11 cellular contexts compared by ENCODE assay signal in the genomic region with DNA sequence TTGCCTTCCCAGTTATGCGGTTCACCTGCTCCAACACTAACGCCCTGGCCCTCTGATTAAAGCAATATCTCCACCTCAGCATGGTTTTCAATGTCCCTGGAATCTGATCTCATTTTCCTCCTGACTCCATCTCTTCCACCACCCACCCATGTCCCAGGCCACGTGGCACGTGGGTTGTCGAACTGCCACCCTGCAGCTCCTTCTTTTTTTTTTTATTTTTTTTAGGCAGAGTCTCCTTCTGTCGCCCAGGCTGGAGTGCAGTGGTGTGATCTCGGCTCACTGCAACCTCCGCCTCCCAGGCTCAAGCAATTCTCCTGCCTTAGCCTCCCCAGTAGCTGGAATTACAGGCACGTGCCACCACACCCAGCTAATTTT. TPM values are rescaled to one million over a fixed set of nuclear protein-coding genes. Genes with fewer than 3 reads are reported as not detected.
"Had no signal": no experiment of that assay in that cellular context is flagged by ENCODE, and none has a peak within 500 bp of the region (broad histone marks: within the 10 kb centered on the region; RNA-seq: fewer than 3 reads in every experiment).

No MANE protein-coding gene starts in this region.

RNA-seq across cellular contexts. Expression of a gene that starts 44.3 kb away (rescaled TPM):
- total RNA-seq: activated CD4-positive, alpha-beta memory T cell treated with anti-CD3 and anti-CD28 coated beads, Interleukin-2, amount 10 ng/mL, durations not matched to agents 7 days and 5 days; activated CD4-positive, alpha-beta T cell treated with anti-CD3 and anti-CD28 coated beads for 36 hours; activated CD4-positive, alpha-beta T cell treated with anti-CD3 and anti-CD28 coated beads, Interleukin-2, amount 10 ng/mL, durations not matched to agents 7 days and 5 days; activated CD8-positive, alpha-beta memory T cell treated with anti-CD3 and anti-CD28 coated beads, Interleukin-2, amount 10 ng/mL, durations not matched to agents 7 days and 5 days; activated CD8-positive, alpha-beta T cell treated with anti-CD3 and anti-CD28 coated beads, Interleukin-2, amount 10 ng/mL, durations not matched to agents 7 days and 5 days; activated naive CD8-positive, alpha-beta T cell treated with anti-CD3 and anti-CD28 coated beads, Interleukin-2, amount 10 ng/mL, durations not matched to agents 7 days and 5 days; activated T-helper 2 cell treated with anti-CD3 and anti-CD28 coated beads, Interferon-gamma antibody, Interleukin-2, Interleukin-4, amounts not matched to agents 10 μg/mL and 5 μg/mL and 100 μg/mL, durations not matched to agents 14 hours and 24 hours and 36 hours; ascending aorta; cardiac septum; T-helper 2 cell treated with Interferon-gamma antibody and Interleukin-4, amounts not matched to agents 100 ng/mL and 5 ng/mL, for 36 hours; WTC11 had no signal
